ENCODE assay signal across 23 cellular contexts in the genomic region with DNA sequence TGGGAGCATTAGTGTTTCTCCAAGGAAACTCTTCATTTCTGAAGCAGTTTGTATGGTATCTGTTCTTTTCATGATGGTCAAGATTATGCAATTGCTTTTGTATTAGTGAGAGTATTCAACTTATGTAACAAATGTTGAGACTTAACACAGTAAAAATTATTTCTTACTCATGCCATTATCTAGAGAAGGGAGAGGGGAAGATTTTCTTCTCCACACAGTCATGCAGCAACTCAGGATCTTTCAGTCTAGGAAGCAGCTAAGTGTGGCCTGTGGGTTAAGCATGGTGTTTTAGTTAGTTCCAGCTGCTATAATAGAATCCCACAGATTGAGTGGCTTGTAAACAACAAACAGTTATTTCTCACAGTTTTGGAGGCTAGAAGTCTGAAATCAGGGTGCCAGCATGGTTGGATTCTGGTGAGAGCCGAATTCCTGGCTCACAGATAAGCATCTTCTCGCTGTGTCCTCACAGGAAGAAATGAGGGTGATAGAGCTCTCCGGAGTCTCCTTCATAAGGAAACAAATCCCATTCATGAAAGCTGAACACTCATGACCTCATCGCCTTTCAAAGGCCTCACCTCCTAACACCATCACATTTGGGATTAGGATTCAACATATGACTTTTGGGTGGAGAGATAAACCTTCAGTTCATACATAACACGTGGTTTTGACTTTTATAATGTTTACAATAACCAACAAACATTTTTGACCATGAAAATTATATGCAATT.
"Had no signal": no experiment of that assay in that cellular context is flagged by ENCODE, and none has a peak within 500 bp of the region (broad histone marks: within the 10 kb centered on the region; RNA-seq: fewer than 3 reads in every experiment).

No MANE protein-coding gene starts in this region.

- H3K27ac ChIP-seq: breast epithelium, colonic mucosa, dorsolateral prefrontal cortex, esophagus muscularis mucosa, heart left ventricle, tibial nerve had no signal

- H3K27ac Mint-ChIP-seq: activated CD4-positive, alpha-beta memory T cell treated with anti-CD3 and anti-CD28 coated beads for 36 hours; activated naive CD8-positive, alpha-beta T cell treated with anti-CD3 and anti-CD28 coated beads for 36 hours; natural killer cell; progenitor cell of endocrine pancreas; WTC11 had no signal

- FAIRE-seq: islet of Langerhans, urothelium cell line had no signal

- H3K4me3 Mint-ChIP-seq: activated CD4-positive, alpha-beta memory T cell treated with anti-CD3 and anti-CD28 coated beads for 36 hours; activated naive CD8-positive, alpha-beta T cell treated with anti-CD3 and anti-CD28 coated beads for 36 hours; natural killer cell; WTC11 had no signal

- DNase-seq: activated CD4-positive, alpha-beta memory T cell treated with anti-CD3 and anti-CD28 coated beads for 36 hours; activated CD4-positive, alpha-beta T cell treated with anti-CD3 and anti-CD28 coated beads for 4 hours; activated naive CD4-positive, alpha-beta T cell treated with Interleukin-2 at 50 U/mL for 16 hours; activated naive CD8-positive, alpha-beta T cell treated with anti-CD3 and anti-CD28 coated beads for 36 hours; activated T-cell treated with anti-CD3 and anti-CD28 coated beads, Interleukin-2, amount 50 U/mL, for 48 hours; amniotic stem cell; colonic mucosa; dorsolateral prefrontal cortex; heart left ventricle; left cardiac atrium; midbrain; natural killer cell; stimulated activated CD4-positive, alpha-beta T cell treated with anti-CD3 and anti-CD28 coated beads, Interleukin-4, amount 100 ng/mL, for 4 hours; stimulated activated naive CD8-positive, alpha-beta T cell treated with anti-CD3 and anti-CD28 coated beads, Interleukin-15, Interleukin-2, amounts not matched to agents 100 U/mL and 50 U/mL, for 24 hours; substantia nigra; T-helper 9 cell had no signal

- H3K4me1 ChIP-seq: breast epithelium, colonic mucosa, esophagus muscularis mucosa, heart left ventricle, tibial nerve had no signal

- H3K27me3 Mint-ChIP-seq: activated CD4-positive, alpha-beta memory T cell treated with anti-CD3 and anti-CD28 coated beads for 36 hours; activated naive CD8-positive, alpha-beta T cell treated with anti-CD3 and anti-CD28 coated beads for 36 hours; progenitor cell of endocrine pancreas had no signal

- H3K36me3 ChIP-seq: breast epithelium, colonic mucosa, esophagus muscularis mucosa, heart left ventricle, tibial nerve had no signal

- H3K36me3 Mint-ChIP-seq: activated CD4-positive, alpha-beta memory T cell treated with anti-CD3 and anti-CD28 coated beads for 36 hours; activated naive CD8-positive, alpha-beta T cell treated with anti-CD3 and anti-CD28 coated beads for 36 hours; natural killer cell; WTC11 had no signal

- H3K4me3 ChIP-seq: breast epithelium, colonic mucosa, dorsolateral prefrontal cortex, esophagus muscularis mucosa, heart left ventricle, tibial nerve had no signal

- H3K9me3 Mint-ChIP-seq: activated CD4-positive, alpha-beta memory T cell treated with anti-CD3 and anti-CD28 coated beads for 36 hours; activated naive CD8-positive, alpha-beta T cell treated with anti-CD3 and anti-CD28 coated beads for 36 hours; natural killer cell; WTC11 had no signal

- ATAC-seq: left cardiac atrium; natural killer cell; stimulated activated naive CD8-positive, alpha-beta T cell treated with anti-CD3 and anti-CD28 coated beads, Interleukin-15, Interleukin-2, amounts not matched to agents 100 U/mL and 50 U/mL, for 24 hours; WTC11 had no signal

- H3K9me3 ChIP-seq: breast epithelium, colonic mucosa, esophagus muscularis mucosa, heart left ventricle, tibial nerve had no signal

- H3K4me1 Mint-ChIP-seq: activated naive CD8-positive, alpha-beta T cell treated with anti-CD3 and anti-CD28 coated beads for 36 hours; natural killer cell had no signal
